8 cellular contexts compared by ENCODE assay signal in genomic region chr16:528111-529011, GRCh38. TPM values are rescaled to one million over a fixed set of nuclear protein-coding genes. Genes with fewer than 3 reads are reported as not detected.
DNase-seq lines count a peak whose midpoint lies in the region; ATAC-seq, FAIRE-seq and TF ChIP-seq lines count a peak whose summit lies in the region.

No MANE protein-coding gene starts in this region.

- intact Hi-C loops in natural killer cell (cut with micrococcal nuclease) (no loop called here), vagina (cut with DNase I) (no loop called here)

- CTCF ChIA-PET in A549 (lab: Yijun Ruan, JAX), result interaction anchor here (0.9 to 1.3 kb wide), 5 partner anchors 11 to 422 kb away, joined by 3 to 4 read pairs (median 3); no protein-coding TSS in a partner anchor

- FAIRE-seq in A549 (lab: Jason Lieb, UNC) (no peak), HTR-8/SVneo (lab: Jason Lieb, UNC) (no peak)

- no peak for TF ChIP-seq POLR2A in A549 (IDR thresholded peaks at IDR 0.05; ENCODE audit: low read length)
- no peak for TF ChIP-seq POLR2A in vagina (IDR thresholded peaks at IDR 0.05)

- H3K36me3 Mint-ChIP-seq in endodermal cell (ENCODE audit: low read depth), result peaks cover 3% of the 10 kb centered on the region
- no peaks in the 10 kb centered on the region for H3K36me3 Mint-ChIP-seq in natural killer cell

- TF ChIP-seq CTCF in A549 (IDR thresholded peaks at IDR 0.05) (no peak), VCaP (conservative IDR thresholded peaks at IDR 0.05) (no peak), endodermal cell (conservative IDR thresholded peaks at IDR 0.05) (no peak), natural killer cell (IDR thresholded peaks at IDR 0.05) (no peak), vagina (IDR thresholded peaks at IDR 0.05) (no peak)

- no peaks in the 10 kb centered on the region for H3K27me3 Mint-ChIP-seq in endodermal cell (ENCODE audit: insufficient read depth)
- no peaks in the 10 kb centered on the region for H3K27me3 Mint-ChIP-seq in natural killer cell (ENCODE audit: low read depth in 2 of 2)

- H3K36me3 ChIP-seq in endodermal cell (ENCODE audit: control insufficient read depth, insufficient read depth, low read length) (peaks cover 3% of the 10 kb centered on the region), vagina (no peaks in the 10 kb centered on the region)

- peak overlapping the region; percentile 89 for H3K4me2 ChIP-seq in A549

- POLR2A ChIA-PET in A549 (lab: Yijun Ruan, JAX), result interaction anchor here (1.3 kb wide), 1 partner anchor 103 kb away, joined by 4 read pairs; the partner anchor contains the start of gene RAB11FIP3

- H3K27ac ChIP-seq in A549 (peak overlapping the region; percentile 95 to 97), VCaP (peak overlapping the region; percentile 89), endodermal cell (ENCODE audit: low read depth, low read length) (no peak overlapping the region), vagina (peak overlapping the region; percentile 98)

- no peaks in the 10 kb centered on the region for H3K9me3 ChIP-seq in A549
- no peaks in the 10 kb centered on the region for H3K9me3 ChIP-seq in endodermal cell (ENCODE audit: control insufficient read depth, low read length)
- H3K9me3 ChIP-seq in vagina, result no peaks in the 10 kb centered on the region

- TF ChIP-seq RAD21 in A549 (conservative IDR thresholded peaks at IDR 0.05 in 1 of 2, IDR thresholded peaks at IDR 0.05 in 1 of 2), result no peak

- H3K4me3 ChIP-seq in A549 (peak overlapping the region; percentile 96), endodermal cell (ENCODE audit: low read length) (peak overlapping the region; percentile 89), vagina (peak overlapping the region; percentile 82 to 96)

- H3K4me3 Mint-ChIP-seq in endodermal cell (peak overlapping the region; percentile 73), natural killer cell (peak overlapping the region; percentile 95)

- H3K27ac Mint-ChIP-seq in endodermal cell, result peak overlapping the region; percentile 17
- peak overlapping the region; percentile 89 to 90 for H3K27ac Mint-ChIP-seq in natural killer cell

- ATAC-seq in A549 (peak; percentile 7 to 8), GM18861 (IDR thresholded peaks at IDR 0.05; ENCODE audit: unreplicated experiment) (peak; percentile 14), natural killer cell (peak in 2 of 3 donors; percentile 0 to 10)

- H3K9ac ChIP-seq in endodermal cell (ENCODE audit: extremely low read depth, low read length, poor library complexity, severe bottlenecking), result peak overlapping the region; percentile 63

- H3K27me3 ChIP-seq in endodermal cell (ENCODE audit: control insufficient read depth, insufficient read depth, low read length, poor library complexity, severe bottlenecking) (no peaks in the 10 kb centered on the region), vagina (no peaks in the 10 kb centered on the region)

- DNase-seq in A549 (ENCODE audit: low read depth in 1 of 2, low spot score in 1 of 2), result peak in 1 of 2 experiments; percentile 36
- peak; percentile 68 for DNase-seq in HTR-8/SVneo (ENCODE audit: insufficient read length, low spot score)
- peak; percentile 68 for DNase-seq in endodermal cell
- peak; percentile 43 for DNase-seq in natural killer cell
- no peak for DNase-seq in vagina (ENCODE audit: extremely low spot score in 2 of 2)
- no peak for DNase-seq in KG1 (lab: John Stamatoyannopoulos, UW)

- H3K9me3 Mint-ChIP-seq in endodermal cell (no peaks in the 10 kb centered on the region), natural killer cell (no peaks in the 10 kb centered on the region)

- H3K4me1 Mint-ChIP-seq in endodermal cell (peaks cover 16% of the 10 kb centered on the region), natural killer cell (peaks cover 24 to 38% of the 10 kb centered on the region in 2 donors)

- WGBS in A549 (ENCODE audit: missing lambda C conversion rate), result 4% methylated on average over 9 of the region's 55 CpGs
- WGBS in endodermal cell (ENCODE audit: insufficient coverage in 1 of 2, insufficient read length in 1 of 2), 2 experiments, result 6 to 10% methylated on average over 23 to 55 of the region's 55 CpGs

- no peak for TF ChIP-seq EP300 in A549 (IDR thresholded peaks at IDR 0.05)

- H3K4me1 ChIP-seq in A549 (peaks cover 35% of the 10 kb centered on the region), endodermal cell (ENCODE audit: control insufficient read depth, insufficient read depth, low read length) (peaks cover 12% of the 10 kb centered on the region), vagina (peaks cover 65% of the 10 kb centered on the region)

TF ChIP-seq in A549, 52 proteins besides CTCF, POLR2A, EP300 and RAD21 (continues in another document):
- TF ChIP-seq POLR2AphosphoS2 (conservative IDR thresholded peaks at IDR 0.05; ENCODE audit: low read length) (no peak), TFCP2L1 (CRISPR knock-in tag; IDR thresholded peaks at IDR 0.05) (no peak), MAX (IDR thresholded peaks at IDR 0.05) (peak; percentile 75), ATOH8 (CRISPR knock-in tag; IDR thresholded peaks at IDR 0.05; ENCODE audit: low read depth) (no peak), MYC (IDR thresholded peaks at IDR 0.05; ENCODE audit: borderline replicate concordance, low read length) (peak; percentile 15; the same call in 1 of the 2 replicates), ZNF302 (CRISPR knock-in tag; IDR thresholded peaks at IDR 0.05) (no peak), NR3C1 (IDR thresholded peaks at IDR 0.05) (no peak), ESRRA (IDR thresholded peaks at IDR 0.05; ENCODE audit: borderline replicate concordance, low read length) (no peak), FOXS1 (CRISPR knock-in tag; IDR thresholded peaks at IDR 0.05) (no peak), RFX5 (IDR thresholded peaks at IDR 0.05) (no peak), MAZ (IDR thresholded peaks at IDR 0.05; ENCODE audit: borderline replicate concordance, low read depth, low read length) (no peak), TP53 (CRISPR knock-in tag; IDR thresholded peaks at IDR 0.05) (no peak), NPAS2 (CRISPR knock-in tag; IDR thresholded peaks at IDR 0.05; ENCODE audit: borderline replicate concordance) (no peak)
- TF ChIP-seq, protein P1, sequence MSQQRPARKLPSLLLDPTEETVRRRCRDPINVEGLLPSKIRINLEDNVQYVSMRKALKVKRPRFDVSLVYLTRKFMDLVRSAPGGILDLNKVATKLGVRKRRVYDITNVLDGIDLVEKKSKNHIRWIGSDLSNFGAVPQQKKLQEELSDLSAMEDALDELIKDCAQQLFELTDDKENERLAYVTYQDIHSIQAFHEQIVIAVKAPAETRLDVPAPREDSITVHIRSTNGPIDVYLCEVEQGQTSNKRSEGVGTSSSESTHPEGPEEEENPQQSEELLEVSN (IDR thresholded peaks at IDR 0.05; ENCODE audit: borderline replicate concordance, low read depth), result peak; percentile 83

RNA-seq across cellular contexts. Expression of gene CAPN15, which starts 0.8 kb away (rescaled TPM):
- polyA plus RNA-seq in A549 (2011; rRNA removed) (10.0 and 11.4 TPM in 2 replicates), A549 (2017; fragmentation: RNase III; extraction: RNeasy Plus Mini Kit Qiagen cat#74134 plus additional on column Dnase treatment) (31.3 to 33.9 TPM (median 33.3 TPM) in 3 replicates)
- 46.5 and 72.3 TPM in 2 replicates for polyA plus RNA-seq in A549 (2012; cell fraction: cytosol; rRNA removed)
- 132 and 252 TPM in 2 replicates for polyA plus RNA-seq in A549 (2012; cell fraction: nucleus; rRNA removed)
- 8.6 and 13.1 TPM in 2 replicates for polyA minus RNA-seq in A549 (2011; rRNA and poly(A)+ RNA removed)
- total RNA-seq in endodermal cell (10 to 100 TPM; 55.3 to 76.1 TPM), natural killer cell (100 to 1,000 TPM; 151 to 275 (median 186) TPM), vagina (38.3 TPM)
- polyA plus RNA-seq in endodermal cell (2013, experiment 1 of 2), result 23.1 TPM
- polyA plus RNA-seq in endodermal cell (2013, experiment 2 of 2), result 20.1 TPM

RNA-seq across cellular contexts. Expression of gene PRR35, which starts 31.8 kb away (rescaled TPM):
- 0.04 TPM in 1 of 2 replicates, not detected in the other for polyA plus RNA-seq in A549 (2011; rRNA removed)
- 0.05 and 0.17 TPM in 2 replicates for polyA plus RNA-seq in A549 (2012; cell fraction: cytosol; rRNA removed)
- 0.11 and 0.22 TPM in 2 replicates for polyA plus RNA-seq in A549 (2012; cell fraction: nucleus; rRNA removed)
- polyA plus RNA-seq in A549 (2017; fragmentation: RNase III; extraction: RNeasy Plus Mini Kit Qiagen cat#74134 plus additional on column Dnase treatment), result 0.04 to 0.10 TPM (median 0.04 TPM) in 3 replicates
- polyA minus RNA-seq in A549 (2011; rRNA and poly(A)+ RNA removed), result not detected in 2 replicates
- under 1 TPM; 0.29 to 0.62 TPM for total RNA-seq in endodermal cell
- 0.18 TPM for polyA plus RNA-seq in endodermal cell (2013, experiment 1 of 2)
- 0.12 TPM for polyA plus RNA-seq in endodermal cell (2013, experiment 2 of 2)
- total RNA-seq in natural killer cell, result under 1 TPM in 1 of 3 donors, not detected in 2; 0.20 TPM
- not detected for total RNA-seq in vagina

RNA-seq across cellular contexts. Expression of gene NHLRC4, which starts 38.4 kb away (rescaled TPM):
- polyA plus RNA-seq in A549 (2011; rRNA removed), result 0.03 and 0.13 TPM in 2 replicates
- 0.04 TPM in 2 replicates for polyA plus RNA-seq in A549 (2012; cell fraction: cytosol; rRNA removed)
- polyA plus RNA-seq in A549 (2012; cell fraction: nucleus; rRNA removed), result 0.17 and 0.24 TPM in 2 replicates
- 0.07 to 0.09 TPM (median 0.08 TPM) in 3 replicates for polyA plus RNA-seq in A549 (2017; fragmentation: RNase III; extraction: RNeasy Plus Mini Kit Qiagen cat#74134 plus additional on column Dnase treatment)
- not detected in 2 replicates for polyA minus RNA-seq in A549 (2011; rRNA and poly(A)+ RNA removed)
- total RNA-seq in endodermal cell, result 1 to 10 TPM; 1.1 TPM
- 0.78 TPM for polyA plus RNA-seq in endodermal cell (2013, experiment 1 of 2)
- polyA plus RNA-seq in endodermal cell (2013, experiment 2 of 2), result 0.87 TPM
- under 1 TPM; 0.28 to 0.75 (median 0.35) TPM for total RNA-seq in natural killer cell
- 0.74 TPM for total RNA-seq in vagina

RNA-seq across cellular contexts. Expression of gene PIGQ, which starts 41.4 kb away (rescaled TPM):
- polyA plus RNA-seq in A549 (2011; rRNA removed), result 13.2 and 15.7 TPM in 2 replicates
- polyA plus RNA-seq in A549 (2012; cell fraction: cytosol; rRNA removed), result 32.0 and 51.6 TPM in 2 replicates
- polyA plus RNA-seq in A549 (2012; cell fraction: nucleus; rRNA removed), result 141 and 208 TPM in 2 replicates
- polyA plus RNA-seq in A549 (2017; fragmentation: RNase III; extraction: RNeasy Plus Mini Kit Qiagen cat#74134 plus additional on column Dnase treatment), result 25.2 to 32.2 TPM (median 31.2 TPM) in 3 replicates
- 32.3 and 33.8 TPM in 2 replicates for polyA minus RNA-seq in A549 (2011; rRNA and poly(A)+ RNA removed)
- 100 to 1,000 TPM; 128 to 129 TPM for total RNA-seq in endodermal cell
- 61.9 TPM for polyA plus RNA-seq in endodermal cell (2013, experiment 1 of 2)
- 52.5 TPM for polyA plus RNA-seq in endodermal cell (2013, experiment 2 of 2)
- 10 to 100 TPM; 27.6 to 40.5 (median 37.0) TPM for total RNA-seq in natural killer cell
- total RNA-seq in vagina, result 26.0 TPM

Comparison
In these comparisons a context has a peak if more than half of its experiments do, and no peak if none do; other contexts are left out.
1. DNase-seq: peak in HTR-8/SVneo (single experiment), endodermal cell (single experiment) and natural killer cell (single experiment); none in vagina (0 of 2) and KG1 (single experiment).
2. Peak in every context shown above with its lines, with median percentiles within 50 percentile points of each other: ATAC-seq and H3K4me3 ChIP-seq.